ENCODE assay signal across 1 cellular context in the genomic region with DNA sequence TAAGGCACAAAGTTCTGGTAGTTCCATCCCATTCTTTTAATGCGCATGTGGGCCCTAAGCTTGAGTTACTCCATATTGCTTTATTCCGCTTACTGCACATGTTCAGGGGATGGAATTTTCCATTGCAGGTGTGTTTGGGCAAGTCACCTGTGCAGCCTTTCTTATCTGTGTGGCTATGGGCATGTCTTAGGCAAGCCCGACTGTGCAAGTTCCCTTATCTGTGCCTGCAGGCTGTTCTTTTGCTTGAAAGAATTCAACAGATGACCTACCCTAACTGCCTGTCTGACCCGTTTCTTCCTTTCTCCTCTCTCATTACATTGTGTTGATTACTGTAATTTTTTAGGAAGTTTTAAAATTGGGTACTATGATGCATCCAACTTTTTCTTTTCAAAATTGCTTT.
TF ChIP-seq lines count a peak whose summit lies in the region.

No MANE protein-coding gene starts in this region.

TF ChIP-seq in K562, 482 proteins besides CTCF, POLR2A, EP300 and RAD21 (continued from another document):
- TF ChIP-seq GATA2 (CRISPR knock-in tag; IDR thresholded peaks at IDR 0.05) (peak; percentile 67; the same call in 1 of the 2 replicates), KDM2B (CRISPR knock-in tag; IDR thresholded peaks at IDR 0.05) (no peak), CXXC5 (CRISPR knock-in tag; IDR thresholded peaks at IDR 0.05) (peak; percentile 64), SRSF9 (IDR thresholded peaks at IDR 0.05; ENCODE audit: borderline replicate concordance, low read depth, low read length) (no peak), JUND (IDR thresholded peaks at IDR 0.05; ENCODE audit: borderline replicate concordance, low read depth, low read length) (0 out of 2 replicates have a peak, but pooled peaks have one; percentile 22), JUND (tag; IDR thresholded peaks at IDR 0.05; ENCODE audit: borderline replicate concordance, low read depth, low read length) (peak; percentile 10; the same call in 1 of the 3 replicates), NR1H2 (CRISPR knock-in tag; IDR thresholded peaks at IDR 0.05) (no peak), DDX20 (tag; IDR thresholded peaks at IDR 0.05; ENCODE audit: low read depth) (no peak), TAL1 (IDR thresholded peaks at IDR 0.05) (peak; percentile 89), STAT5A (IDR thresholded peaks at IDR 0.05; ENCODE audit: borderline replicate concordance, low read length) (peak; percentile 67; the same call in 1 of the 2 replicates), TBP (optimal IDR thresholded peaks at IDR 0.05; ENCODE audit: low read depth, low read length) (no peak), ARNT (IDR thresholded peaks at IDR 0.05) (peak; percentile 32 to 36; a peak in 1 of 4 replicates)
- TF ChIP-seq, protein P1, sequence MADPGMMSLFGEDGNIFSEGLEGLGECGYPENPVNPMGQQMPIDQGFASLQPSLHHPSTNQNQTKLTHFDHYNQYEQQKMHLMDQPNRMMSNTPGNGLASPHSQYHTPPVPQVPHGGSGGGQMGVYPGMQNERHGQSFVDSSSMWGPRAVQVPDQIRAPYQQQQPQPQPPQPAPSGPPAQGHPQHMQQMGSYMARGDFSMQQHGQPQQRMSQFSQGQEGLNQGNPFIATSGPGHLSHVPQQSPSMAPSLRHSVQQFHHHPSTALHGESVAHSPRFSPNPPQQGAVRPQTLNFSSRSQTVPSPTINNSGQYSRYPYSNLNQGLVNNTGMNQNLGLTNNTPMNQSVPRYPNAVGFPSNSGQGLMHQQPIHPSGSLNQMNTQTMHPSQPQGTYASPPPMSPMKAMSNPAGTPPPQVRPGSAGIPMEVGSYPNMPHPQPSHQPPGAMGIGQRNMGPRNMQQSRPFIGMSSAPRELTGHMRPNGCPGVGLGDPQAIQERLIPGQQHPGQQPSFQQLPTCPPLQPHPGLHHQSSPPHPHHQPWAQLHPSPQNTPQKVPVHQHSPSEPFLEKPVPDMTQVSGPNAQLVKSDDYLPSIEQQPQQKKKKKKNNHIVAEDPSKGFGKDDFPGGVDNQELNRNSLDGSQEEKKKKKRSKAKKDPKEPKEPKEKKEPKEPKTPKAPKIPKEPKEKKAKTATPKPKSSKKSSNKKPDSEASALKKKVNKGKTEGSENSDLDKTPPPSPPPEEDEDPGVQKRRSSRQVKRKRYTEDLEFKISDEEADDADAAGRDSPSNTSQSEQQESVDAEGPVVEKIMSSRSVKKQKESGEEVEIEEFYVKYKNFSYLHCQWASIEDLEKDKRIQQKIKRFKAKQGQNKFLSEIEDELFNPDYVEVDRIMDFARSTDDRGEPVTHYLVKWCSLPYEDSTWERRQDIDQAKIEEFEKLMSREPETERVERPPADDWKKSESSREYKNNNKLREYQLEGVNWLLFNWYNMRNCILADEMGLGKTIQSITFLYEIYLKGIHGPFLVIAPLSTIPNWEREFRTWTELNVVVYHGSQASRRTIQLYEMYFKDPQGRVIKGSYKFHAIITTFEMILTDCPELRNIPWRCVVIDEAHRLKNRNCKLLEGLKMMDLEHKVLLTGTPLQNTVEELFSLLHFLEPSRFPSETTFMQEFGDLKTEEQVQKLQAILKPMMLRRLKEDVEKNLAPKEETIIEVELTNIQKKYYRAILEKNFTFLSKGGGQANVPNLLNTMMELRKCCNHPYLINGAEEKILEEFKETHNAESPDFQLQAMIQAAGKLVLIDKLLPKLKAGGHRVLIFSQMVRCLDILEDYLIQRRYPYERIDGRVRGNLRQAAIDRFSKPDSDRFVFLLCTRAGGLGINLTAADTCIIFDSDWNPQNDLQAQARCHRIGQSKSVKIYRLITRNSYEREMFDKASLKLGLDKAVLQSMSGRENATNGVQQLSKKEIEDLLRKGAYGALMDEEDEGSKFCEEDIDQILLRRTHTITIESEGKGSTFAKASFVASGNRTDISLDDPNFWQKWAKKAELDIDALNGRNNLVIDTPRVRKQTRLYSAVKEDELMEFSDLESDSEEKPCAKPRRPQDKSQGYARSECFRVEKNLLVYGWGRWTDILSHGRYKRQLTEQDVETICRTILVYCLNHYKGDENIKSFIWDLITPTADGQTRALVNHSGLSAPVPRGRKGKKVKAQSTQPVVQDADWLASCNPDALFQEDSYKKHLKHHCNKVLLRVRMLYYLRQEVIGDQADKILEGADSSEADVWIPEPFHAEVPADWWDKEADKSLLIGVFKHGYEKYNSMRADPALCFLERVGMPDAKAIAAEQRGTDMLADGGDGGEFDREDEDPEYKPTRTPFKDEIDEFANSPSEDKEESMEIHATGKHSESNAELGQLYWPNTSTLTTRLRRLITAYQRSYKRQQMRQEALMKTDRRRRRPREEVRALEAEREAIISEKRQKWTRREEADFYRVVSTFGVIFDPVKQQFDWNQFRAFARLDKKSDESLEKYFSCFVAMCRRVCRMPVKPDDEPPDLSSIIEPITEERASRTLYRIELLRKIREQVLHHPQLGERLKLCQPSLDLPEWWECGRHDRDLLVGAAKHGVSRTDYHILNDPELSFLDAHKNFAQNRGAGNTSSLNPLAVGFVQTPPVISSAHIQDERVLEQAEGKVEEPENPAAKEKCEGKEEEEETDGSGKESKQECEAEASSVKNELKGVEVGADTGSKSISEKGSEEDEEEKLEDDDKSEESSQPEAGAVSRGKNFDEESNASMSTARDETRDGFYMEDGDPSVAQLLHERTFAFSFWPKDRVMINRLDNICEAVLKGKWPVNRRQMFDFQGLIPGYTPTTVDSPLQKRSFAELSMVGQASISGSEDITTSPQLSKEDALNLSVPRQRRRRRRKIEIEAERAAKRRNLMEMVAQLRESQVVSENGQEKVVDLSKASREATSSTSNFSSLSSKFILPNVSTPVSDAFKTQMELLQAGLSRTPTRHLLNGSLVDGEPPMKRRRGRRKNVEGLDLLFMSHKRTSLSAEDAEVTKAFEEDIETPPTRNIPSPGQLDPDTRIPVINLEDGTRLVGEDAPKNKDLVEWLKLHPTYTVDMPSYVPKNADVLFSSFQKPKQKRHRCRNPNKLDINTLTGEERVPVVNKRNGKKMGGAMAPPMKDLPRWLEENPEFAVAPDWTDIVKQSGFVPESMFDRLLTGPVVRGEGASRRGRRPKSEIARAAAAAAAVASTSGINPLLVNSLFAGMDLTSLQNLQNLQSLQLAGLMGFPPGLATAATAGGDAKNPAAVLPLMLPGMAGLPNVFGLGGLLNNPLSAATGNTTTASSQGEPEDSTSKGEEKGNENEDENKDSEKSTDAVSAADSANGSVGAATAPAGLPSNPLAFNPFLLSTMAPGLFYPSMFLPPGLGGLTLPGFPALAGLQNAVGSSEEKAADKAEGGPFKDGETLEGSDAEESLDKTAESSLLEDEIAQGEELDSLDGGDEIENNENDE (IDR thresholded peaks at IDR 0.05; ENCODE audit: low read depth, low read length) = no peak
- TF ChIP-seq, protein P2, sequence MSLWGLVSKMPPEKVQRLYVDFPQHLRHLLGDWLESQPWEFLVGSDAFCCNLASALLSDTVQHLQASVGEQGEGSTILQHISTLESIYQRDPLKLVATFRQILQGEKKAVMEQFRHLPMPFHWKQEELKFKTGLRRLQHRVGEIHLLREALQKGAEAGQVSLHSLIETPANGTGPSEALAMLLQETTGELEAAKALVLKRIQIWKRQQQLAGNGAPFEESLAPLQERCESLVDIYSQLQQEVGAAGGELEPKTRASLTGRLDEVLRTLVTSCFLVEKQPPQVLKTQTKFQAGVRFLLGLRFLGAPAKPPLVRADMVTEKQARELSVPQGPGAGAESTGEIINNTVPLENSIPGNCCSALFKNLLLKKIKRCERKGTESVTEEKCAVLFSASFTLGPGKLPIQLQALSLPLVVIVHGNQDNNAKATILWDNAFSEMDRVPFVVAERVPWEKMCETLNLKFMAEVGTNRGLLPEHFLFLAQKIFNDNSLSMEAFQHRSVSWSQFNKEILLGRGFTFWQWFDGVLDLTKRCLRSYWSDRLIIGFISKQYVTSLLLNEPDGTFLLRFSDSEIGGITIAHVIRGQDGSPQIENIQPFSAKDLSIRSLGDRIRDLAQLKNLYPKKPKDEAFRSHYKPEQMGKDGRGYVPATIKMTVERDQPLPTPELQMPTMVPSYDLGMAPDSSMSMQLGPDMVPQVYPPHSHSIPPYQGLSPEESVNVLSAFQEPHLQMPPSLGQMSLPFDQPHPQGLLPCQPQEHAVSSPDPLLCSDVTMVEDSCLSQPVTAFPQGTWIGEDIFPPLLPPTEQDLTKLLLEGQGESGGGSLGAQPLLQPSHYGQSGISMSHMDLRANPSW (CRISPR knock-in tag; IDR thresholded peaks at IDR 0.05) = no peak
